In the genomic region with DNA sequence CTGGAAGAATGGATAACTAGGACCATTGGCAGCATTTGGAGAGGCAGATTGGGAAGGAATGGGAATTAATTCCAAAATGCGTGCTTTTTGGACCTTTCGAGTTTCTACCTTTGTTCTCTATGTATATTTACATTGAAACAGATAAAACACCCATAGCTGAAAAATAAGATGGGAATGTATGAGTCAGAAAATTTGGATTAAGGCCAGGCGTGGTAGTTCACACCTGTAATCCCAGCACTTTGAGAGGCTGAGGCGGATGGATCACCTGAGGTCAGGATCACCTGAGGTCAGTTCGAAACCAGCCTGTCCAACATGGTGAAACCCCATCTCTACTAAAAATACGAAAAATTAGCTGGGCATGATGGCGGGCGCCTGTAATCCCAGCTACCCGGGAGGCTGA, we compare ENCODE assay signal across 7 cellular contexts.
DNase-seq lines count a peak whose midpoint lies in the region; ATAC-seq, FAIRE-seq and TF ChIP-seq lines count a peak whose summit lies in the region.
"Not testable (repeated sequence)": the region's sequence is repeated elsewhere in the genome, so short reads cannot be mapped to it uniquely, and the experiment has no call there.

No MANE protein-coding gene starts in this region.

- peak overlapping the region; percentile 5 for H3K9ac ChIP-seq in adipocyte (ENCODE audit: low read length)

- ATAC-seq in GM23338, gastroesophageal sphincter: not testable (repeated sequence)

- TF ChIP-seq POLR2A in gastroesophageal sphincter (IDR thresholded peaks at IDR 0.05), result not testable (repeated sequence)

- H3K9me3 ChIP-seq in adipocyte (ENCODE audit: control insufficient read depth, low read length); gastroesophageal sphincter; small intestine (ENCODE audit: control insufficient read depth, low read depth): not testable (repeated sequence)

- not testable (repeated sequence) for H4K20me1 ChIP-seq in GM23338 (replicated peaks; ENCODE audit: insufficient read depth)

- not testable (repeated sequence) for H3K4me3 Mint-ChIP-seq in GM23338
- peak overlapping the region; percentile 52 for H3K4me3 Mint-ChIP-seq in endothelial cell (ENCODE audit: unreplicated experiment)

- peaks cover 36% of the 10 kb centered on the region for H3K36me3 Mint-ChIP-seq in GM23338 (ENCODE audit: low read depth)
- not testable (repeated sequence) for H3K36me3 Mint-ChIP-seq in endothelial cell (ENCODE audit: low read depth, unreplicated experiment)

- not testable (repeated sequence) for H3K9me3 Mint-ChIP-seq in GM23338; endothelial cell (ENCODE audit: unreplicated experiment)

- not testable (repeated sequence) for H3K27me3 ChIP-seq in GM23338 (ENCODE audit: insufficient read depth); adipocyte (replicated peaks; ENCODE audit: control insufficient read depth, insufficient read depth, low read length); gastroesophageal sphincter; small intestine (ENCODE audit: control insufficient read depth in 2 of 2, insufficient read depth in 2 of 2, low read length in 2 of 2)

- H3K4me1 ChIP-seq in GM23338 (ENCODE audit: insufficient read depth) (peaks cover 16% of the 10 kb centered on the region), adipocyte (ENCODE audit: control insufficient read depth, insufficient read depth, low read length) (peaks cover 29% of the 10 kb centered on the region), gastroesophageal sphincter (peaks cover 1 to 49% (median 7%) of the 10 kb centered on the region in 3 donors)
- not testable (repeated sequence) for H3K4me1 ChIP-seq in small intestine (ENCODE audit: control insufficient read depth in 2 of 2, insufficient read depth in 1 of 2, low read depth in 1 of 2, low read length in 1 of 2)

- H3K27ac ChIP-seq in GM23338 (ENCODE audit: low read depth) (peak overlapping the region; percentile 64), VCaP (peak overlapping the region; percentile 4; the same call in 1 of the 2 replicates), gastroesophageal sphincter (peak overlapping the region in 3 of 4 donors; percentile 10 to 59 (median 53))
- H3K27ac ChIP-seq in small intestine (ENCODE audit: low read depth in 1 of 2, low read length in 1 of 2), result not testable (repeated sequence)

- not testable (repeated sequence) for H3K9me2 ChIP-seq in GM23338 (ENCODE audit: insufficient read depth)

- TF ChIP-seq EP300 in gastroesophageal sphincter (IDR thresholded peaks at IDR 0.05), result not testable (repeated sequence)

- not testable (repeated sequence) for H3K36me3 ChIP-seq in GM23338 (ENCODE audit: insufficient read depth); adipocyte (ENCODE audit: control insufficient read depth, insufficient read depth, low read length, severe bottlenecking); gastroesophageal sphincter; small intestine (ENCODE audit: control insufficient read depth in 2 of 2, insufficient read depth in 2 of 2, low read length in 2 of 2)

- peak overlapping the region; percentile 85; the same call in 1 of the 2 replicates for H3K27ac Mint-ChIP-seq in GM23338
- not testable (repeated sequence) for H3K27ac Mint-ChIP-seq in endothelial cell (ENCODE audit: unreplicated experiment)

- H3K79me2 ChIP-seq in GM23338 (replicated peaks; ENCODE audit: insufficient read depth), result peaks cover 63% of the 10 kb centered on the region

- 70 to 76% methylated on average over 5 to 7 of the region's 9 CpGs for WGBS in gastroesophageal sphincter (ENCODE audit: low coverage in 1 of 2), 2 donors
- WGBS in small intestine, 3 donors, result 74 to 84% (median 78%) methylated on average over 9 of the region's 9 CpGs

- H3K4me2 ChIP-seq in GM23338, result not testable (repeated sequence)

- not testable (repeated sequence) for TF ChIP-seq CTCF in GM23338 (conservative IDR thresholded peaks at IDR 0.05; ENCODE audit: low read depth in 2 of 2); VCaP (conservative IDR thresholded peaks at IDR 0.05); endothelial cell (IDR thresholded peaks at IDR 0.05; ENCODE audit: unreplicated experiment); gastroesophageal sphincter (IDR thresholded peaks at IDR 0.05)

- FAIRE-seq in small intestine (lab: Jason Lieb, UNC), result not testable (repeated sequence)

- H3K4me1 Mint-ChIP-seq in GM23338, result peaks cover 29% of the 10 kb centered on the region
- not testable (repeated sequence) for H3K4me1 Mint-ChIP-seq in endothelial cell (ENCODE audit: unreplicated experiment)

- not testable (repeated sequence) for H3F3A ChIP-seq in GM23338 (replicated peaks; ENCODE audit: low read depth)

- H3K4me3 ChIP-seq in GM23338; adipocyte (ENCODE audit: low read length); gastroesophageal sphincter; small intestine (ENCODE audit: low read depth in 1 of 2, low read length in 2 of 2): not testable (repeated sequence)

- DNase-seq in GM23338 (ENCODE audit: low spot score); adipocyte (ENCODE audit: low read depth); endothelial cell (ENCODE audit: low spot score): not testable (repeated sequence)
- DNase-seq in LoVo (ENCODE audit: low spot score) (peak; percentile 25), small intestine (peak; percentile 23)

- H3K27me3 Mint-ChIP-seq in GM23338 (ENCODE audit: insufficient read depth, low read depth, poor library complexity); endothelial cell (ENCODE audit: unreplicated experiment): not testable (repeated sequence)

- H2AFZ ChIP-seq in GM23338, result not testable (repeated sequence)
